In the genomic region with DNA sequence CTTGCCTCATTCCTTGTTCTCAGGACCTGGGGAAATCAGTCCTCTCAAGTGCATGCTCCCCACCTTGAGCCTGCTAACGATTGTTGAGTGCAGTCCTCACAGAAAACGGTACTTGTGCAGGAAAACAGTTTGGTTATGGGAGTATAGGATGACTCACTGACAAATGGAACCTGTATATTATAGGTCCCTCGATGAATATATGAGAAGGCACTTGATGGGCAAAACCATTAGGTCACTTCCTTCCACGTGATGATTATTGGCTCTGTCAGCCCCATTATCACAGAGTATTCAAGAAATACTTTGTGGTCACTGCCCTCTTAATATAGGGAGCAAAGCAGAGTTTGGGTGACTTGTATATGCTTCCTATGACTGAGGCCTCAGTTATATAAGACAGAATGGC, we compare ENCODE assay signal across 2 cellular contexts.
TF ChIP-seq lines count a peak whose summit lies in the region.

No MANE protein-coding gene starts in this region.

TF ChIP-seq in GM23338, 12 proteins besides CTCF, POLR2A, EP300 and RAD21 (continued from another document):
- TF ChIP-seq, protein P1, sequence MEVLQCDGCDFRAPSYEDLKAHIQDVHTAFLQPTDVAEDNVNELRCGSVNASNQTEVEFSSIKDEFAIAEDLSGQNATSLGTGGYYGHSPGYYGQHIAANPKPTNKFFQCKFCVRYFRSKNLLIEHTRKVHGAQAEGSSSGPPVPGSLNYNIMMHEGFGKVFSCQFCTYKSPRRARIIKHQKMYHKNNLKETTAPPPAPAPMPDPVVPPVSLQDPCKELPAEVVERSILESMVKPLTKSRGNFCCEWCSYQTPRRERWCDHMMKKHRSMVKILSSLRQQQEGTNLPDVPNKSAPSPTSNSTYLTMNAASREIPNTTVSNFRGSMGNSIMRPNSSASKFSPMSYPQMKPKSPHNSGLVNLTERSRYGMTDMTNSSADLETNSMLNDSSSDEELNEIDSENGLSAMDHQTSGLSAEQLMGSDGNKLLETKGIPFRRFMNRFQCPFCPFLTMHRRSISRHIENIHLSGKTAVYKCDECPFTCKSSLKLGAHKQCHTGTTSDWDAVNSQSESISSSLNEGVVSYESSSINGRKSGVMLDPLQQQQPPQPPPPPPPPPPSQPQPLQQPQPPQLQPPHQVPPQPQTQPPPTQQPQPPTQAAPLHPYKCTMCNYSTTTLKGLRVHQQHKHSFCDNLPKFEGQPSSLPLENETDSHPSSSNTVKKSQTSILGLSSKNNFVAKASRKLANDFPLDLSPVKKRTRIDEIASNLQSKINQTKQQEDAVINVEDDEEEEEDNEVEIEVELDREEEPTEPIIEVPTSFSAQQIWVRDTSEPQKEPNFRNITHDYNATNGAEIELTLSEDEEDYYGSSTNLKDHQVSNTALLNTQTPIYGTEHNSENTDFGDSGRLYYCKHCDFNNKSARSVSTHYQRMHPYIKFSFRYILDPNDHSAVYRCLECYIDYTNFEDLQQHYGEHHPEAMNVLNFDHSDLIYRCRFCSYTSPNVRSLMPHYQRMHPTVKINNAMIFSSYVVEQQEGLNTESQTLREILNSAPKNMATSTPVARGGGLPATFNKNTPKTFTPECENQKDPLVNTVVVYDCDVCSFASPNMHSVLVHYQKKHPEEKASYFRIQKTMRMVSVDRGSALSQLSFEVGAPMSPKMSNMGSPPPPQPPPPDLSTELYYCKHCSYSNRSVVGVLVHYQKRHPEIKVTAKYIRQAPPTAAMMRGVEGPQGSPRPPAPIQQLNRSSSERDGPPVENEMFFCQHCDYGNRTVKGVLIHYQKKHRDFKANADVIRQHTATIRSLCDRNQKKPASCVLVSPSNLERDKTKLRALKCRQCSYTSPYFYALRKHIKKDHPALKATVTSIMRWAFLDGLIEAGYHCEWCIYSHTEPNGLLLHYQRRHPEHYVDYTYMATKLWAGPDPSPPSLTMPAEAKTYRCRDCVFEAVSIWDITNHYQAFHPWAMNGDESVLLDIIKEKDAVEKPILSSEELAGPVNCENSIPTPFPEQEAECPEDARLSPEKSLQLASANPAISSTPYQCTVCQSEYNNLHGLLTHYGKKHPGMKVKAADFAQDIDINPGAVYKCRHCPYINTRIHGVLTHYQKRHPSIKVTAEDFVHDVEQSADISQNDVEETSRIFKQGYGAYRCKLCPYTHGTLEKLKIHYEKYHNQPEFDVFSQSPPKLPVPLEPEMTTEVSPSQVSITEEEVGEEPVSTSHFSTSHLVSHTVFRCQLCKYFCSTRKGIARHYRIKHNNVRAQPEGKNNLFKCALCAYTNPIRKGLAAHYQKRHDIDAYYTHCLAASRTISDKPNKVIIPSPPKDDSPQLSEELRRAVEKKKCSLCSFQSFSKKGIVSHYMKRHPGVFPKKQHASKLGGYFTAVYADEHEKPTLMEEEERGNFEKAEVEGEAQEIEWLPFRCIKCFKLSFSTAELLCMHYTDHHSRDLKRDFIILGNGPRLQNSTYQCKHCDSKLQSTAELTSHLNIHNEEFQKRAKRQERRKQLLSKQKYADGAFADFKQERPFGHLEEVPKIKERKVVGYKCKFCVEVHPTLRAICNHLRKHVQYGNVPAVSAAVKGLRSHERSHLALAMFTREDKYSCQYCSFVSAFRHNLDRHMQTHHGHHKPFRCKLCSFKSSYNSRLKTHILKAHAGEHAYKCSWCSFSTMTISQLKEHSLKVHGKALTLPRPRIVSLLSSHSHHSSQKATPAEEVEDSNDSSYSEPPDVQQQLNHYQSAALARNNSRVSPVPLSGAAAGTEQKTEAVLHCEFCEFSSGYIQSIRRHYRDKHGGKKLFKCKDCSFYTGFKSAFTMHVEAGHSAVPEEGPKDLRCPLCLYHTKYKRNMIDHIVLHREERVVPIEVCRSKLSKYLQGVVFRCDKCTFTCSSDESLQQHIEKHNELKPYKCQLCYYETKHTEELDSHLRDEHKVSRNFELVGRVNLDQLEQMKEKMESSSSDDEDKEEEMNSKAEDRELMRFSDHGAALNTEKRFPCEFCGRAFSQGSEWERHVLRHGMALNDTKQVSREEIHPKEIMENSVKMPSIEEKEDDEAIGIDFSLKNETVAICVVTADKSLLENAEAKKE (CRISPR knock-in tag; IDR thresholded peaks at IDR 0.05) = no peak
TF ChIP-seq in GM23338: peak in this region for 0.

TF ChIP-seq in SK-N-SH, 30 proteins besides CTCF, POLR2A, EP300 and RAD21 (continued from another document):
- TF ChIP-seq MXI1 (IDR thresholded peaks at IDR 0.05; ENCODE audit: low read depth, low read length) = no peak
- no peak for TF ChIP-seq GABPA (IDR thresholded peaks at IDR 0.05; ENCODE audit: low read depth)
- no peak for TF ChIP-seq TCF12 (IDR thresholded peaks at IDR 0.05)
- TF ChIP-seq, protein P2, sequence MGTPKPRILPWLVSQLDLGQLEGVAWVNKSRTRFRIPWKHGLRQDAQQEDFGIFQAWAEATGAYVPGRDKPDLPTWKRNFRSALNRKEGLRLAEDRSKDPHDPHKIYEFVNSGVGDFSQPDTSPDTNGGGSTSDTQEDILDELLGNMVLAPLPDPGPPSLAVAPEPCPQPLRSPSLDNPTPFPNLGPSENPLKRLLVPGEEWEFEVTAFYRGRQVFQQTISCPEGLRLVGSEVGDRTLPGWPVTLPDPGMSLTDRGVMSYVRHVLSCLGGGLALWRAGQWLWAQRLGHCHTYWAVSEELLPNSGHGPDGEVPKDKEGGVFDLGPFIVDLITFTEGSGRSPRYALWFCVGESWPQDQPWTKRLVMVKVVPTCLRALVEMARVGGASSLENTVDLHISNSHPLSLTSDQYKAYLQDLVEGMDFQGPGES (IDR thresholded peaks at IDR 0.05; ENCODE audit: low read depth, low read length) = no peak
- peak; percentile 35 for TF ChIP-seq JUND (IDR thresholded peaks at IDR 0.05)
- no peak for TF ChIP-seq RXRA (IDR thresholded peaks at IDR 0.05; ENCODE audit: borderline replicate concordance, low read depth)
- TF ChIP-seq FOXM1 (IDR thresholded peaks at IDR 0.05; ENCODE audit: low read depth) = no peak
- TF ChIP-seq CHD2 (IDR thresholded peaks at IDR 0.05; ENCODE audit: low read length, partially characterized antibody) = no peak
- peak; percentile 40; the same call in 1 of the 2 replicates for TF ChIP-seq FOSL2 (IDR thresholded peaks at IDR 0.05; ENCODE audit: borderline replicate concordance, low read depth)
- no peak for TF ChIP-seq NRF1 (IDR thresholded peaks at IDR 0.05; ENCODE audit: low read depth, low read length)
- TF ChIP-seq TEAD4 (IDR thresholded peaks at IDR 0.05; ENCODE audit: borderline replicate concordance, insufficient read depth) = no peak
- TF ChIP-seq TAF1 (IDR thresholded peaks at IDR 0.05; ENCODE audit: borderline replicate concordance, low read depth, low read length) = no peak
- TF ChIP-seq, protein P3, sequence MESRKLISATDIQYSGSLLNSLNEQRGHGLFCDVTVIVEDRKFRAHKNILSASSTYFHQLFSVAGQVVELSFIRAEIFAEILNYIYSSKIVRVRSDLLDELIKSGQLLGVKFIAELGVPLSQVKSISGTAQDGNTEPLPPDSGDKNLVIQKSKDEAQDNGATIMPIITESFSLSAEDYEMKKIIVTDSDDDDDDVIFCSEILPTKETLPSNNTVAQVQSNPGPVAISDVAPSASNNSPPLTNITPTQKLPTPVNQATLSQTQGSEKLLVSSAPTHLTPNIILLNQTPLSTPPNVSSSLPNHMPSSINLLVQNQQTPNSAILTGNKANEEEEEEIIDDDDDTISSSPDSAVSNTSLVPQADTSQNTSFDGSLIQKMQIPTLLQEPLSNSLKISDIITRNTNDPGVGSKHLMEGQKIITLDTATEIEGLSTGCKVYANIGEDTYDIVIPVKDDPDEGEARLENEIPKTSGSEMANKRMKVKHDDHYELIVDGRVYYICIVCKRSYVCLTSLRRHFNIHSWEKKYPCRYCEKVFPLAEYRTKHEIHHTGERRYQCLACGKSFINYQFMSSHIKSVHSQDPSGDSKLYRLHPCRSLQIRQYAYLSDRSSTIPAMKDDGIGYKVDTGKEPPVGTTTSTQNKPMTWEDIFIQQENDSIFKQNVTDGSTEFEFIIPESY (IDR thresholded peaks at IDR 0.05; ENCODE audit: borderline replicate concordance, low read depth) = no peak
